17 cellular contexts compared by ENCODE assay signal in genomic region chr11:126076641-126077040, GRCh38. TPM values are rescaled to one million over a fixed set of nuclear protein-coding genes. Genes with fewer than 3 reads are reported as not detected.
DNase-seq lines count a peak whose midpoint lies in the region; ATAC-seq and TF ChIP-seq lines count a peak whose summit lies in the region.
"Had no signal": no experiment of that assay in that cellular context is flagged by ENCODE, and none has a peak within 500 bp of the region (broad histone marks: within the 10 kb centered on the region; RNA-seq: fewer than 3 reads in every experiment).

No MANE protein-coding gene starts in this region.

- H3K4me3 Mint-ChIP-seq in GM23338, result no peak overlapping the region
- H3K4me3 Mint-ChIP-seq in WTC11, result no peak overlapping the region
- no peak overlapping the region for H3K4me3 Mint-ChIP-seq in activated T-cell treated with anti-CD3 and anti-CD28 coated beads, Interleukin-2, amount 50 U/mL, for 72 hours
- H3K4me3 Mint-ChIP-seq: CD4-positive, alpha-beta memory T cell had no signal

- no peak overlapping the region for H3K56ac ChIP-seq in mesendoderm (ENCODE audit: low read length)

- peak overlapping the region; percentile 21 for H2BK12ac ChIP-seq in trophoblast cell (ENCODE audit: low read length)

- H3K27ac Mint-ChIP-seq in GM23338, result no peak overlapping the region
- H3K27ac Mint-ChIP-seq in WTC11, result no peak overlapping the region
- H3K27ac Mint-ChIP-seq in activated T-cell treated with anti-CD3 and anti-CD28 coated beads, Interleukin-2, amount 50 U/mL, for 72 hours, result no peak overlapping the region
- H3K27ac Mint-ChIP-seq: CD4-positive, alpha-beta memory T cell had no signal

- H3K9me3 Mint-ChIP-seq in GM23338 (no peaks in the 10 kb centered on the region), WTC11 (no peaks in the 10 kb centered on the region)
- no peaks in the 10 kb centered on the region for H3K9me3 Mint-ChIP-seq in activated T-cell treated with anti-CD3 and anti-CD28 coated beads, Interleukin-2, amount 50 U/mL, for 72 hours
- H3K9me3 Mint-ChIP-seq: CD4-positive, alpha-beta memory T cell had no signal

- H3K79me2 ChIP-seq in GM23338 (replicated peaks; ENCODE audit: insufficient read depth) (no peaks in the 10 kb centered on the region), mesendoderm (ENCODE audit: control insufficient read depth, insufficient read depth, low read length) (no peaks in the 10 kb centered on the region), trophoblast cell (ENCODE audit: control insufficient read depth, insufficient read depth, low read length, poor library complexity) (peaks cover 2% of the 10 kb centered on the region)

- peak overlapping the region; percentile 3 for H4K91ac ChIP-seq in trophoblast cell (ENCODE audit: low read depth, low read length)

- H3K9ac ChIP-seq in mesendoderm (ENCODE audit: low read length), result no peak overlapping the region
- no peak overlapping the region for H3K9ac ChIP-seq in trophoblast cell (ENCODE audit: low read length)

- no peaks in the 10 kb centered on the region for H4K20me1 ChIP-seq in GM23338 (replicated peaks; ENCODE audit: insufficient read depth)

- peak overlapping the region; percentile 38 for H3K14ac ChIP-seq in trophoblast cell (ENCODE audit: low read length)

- no peak overlapping the region for H4K8ac ChIP-seq in mesendoderm (ENCODE audit: low read depth, low read length)
- no peak overlapping the region for H4K8ac ChIP-seq in trophoblast cell (ENCODE audit: low read depth, low read length)

- H3K4me3 ChIP-seq in GM23338, result no peak overlapping the region
- no peak overlapping the region for H3K4me3 ChIP-seq in mesendoderm (ENCODE audit: low read length)
- no peak overlapping the region for H3K4me3 ChIP-seq in trophoblast cell (ENCODE audit: low read depth, low read length)
- H3K4me3 ChIP-seq in foreskin fibroblast (ENCODE audit: low read depth in 1 of 2, low read length in 2 of 2), result no peak overlapping the region
- H3K4me3 ChIP-seq: GM12878 had no signal

- no peak overlapping the region for H4K5ac ChIP-seq in mesendoderm (ENCODE audit: low read length)

- H3K79me1 ChIP-seq in mesendoderm (ENCODE audit: low read length), result no peaks in the 10 kb centered on the region
- peaks cover 28% of the 10 kb centered on the region for H3K79me1 ChIP-seq in trophoblast cell (ENCODE audit: low read length)

- H3K27ac ChIP-seq in GM23338 (ENCODE audit: low read depth), result no peak overlapping the region
- no peak overlapping the region for H3K27ac ChIP-seq in mesendoderm (ENCODE audit: low read depth, low read length)
- no peak overlapping the region for H3K27ac ChIP-seq in trophoblast cell (ENCODE audit: low read depth, low read length)

- WGBS in mesendoderm (ENCODE audit: extremely low coverage, insufficient coverage, low lambda C conversion rate), result no CpG with 5 or more reads among the region's 1 CpG
- WGBS in trophoblast cell (ENCODE audit: extremely low coverage, insufficient coverage, insufficient read length), result no CpG with 5 or more reads among the region's 1 CpG

- CTCF ChIA-PET in WTC11 (lab: Charles Lee), result interaction anchor here (0.8 to 0.9 kb wide), 2 partner anchors 51 to 57 kb away, joined by 3 read pairs; no protein-coding TSS in a partner anchor

- DNase-seq in GM23338 (ENCODE audit: low spot score) (no peak), WTC11 (ENCODE audit: low spot score) (no peak), mesendoderm (peak; percentile 61), trophoblast cell (no peak), foreskin fibroblast (no peak), NCI-H2171 treated with DMSO at 0.1 percent for 48 hours (lab: John Stamatoyannopoulos, UW) (no peak)
- DNase-seq in activated T-cell treated with anti-CD3 and anti-CD28 coated beads, Interleukin-2, amount 50 U/mL, for 72 hours, result no peak
- DNase-seq: C1 segment of cervical spinal cord; CD4-positive, alpha-beta memory T cell; COR-L47; DMS153; DND-41; GDM1; GOT3; H7; HCEC 1CT had no signal

- H3K23ac ChIP-seq in mesendoderm (ENCODE audit: low read length), result no peak overlapping the region
- no peak overlapping the region for H3K23ac ChIP-seq in trophoblast cell (ENCODE audit: low read length)

- no peaks in the 10 kb centered on the region for H3K9me2 ChIP-seq in GM23338 (ENCODE audit: insufficient read depth)

- H3K27me3 ChIP-seq in GM23338 (ENCODE audit: insufficient read depth), result no peaks in the 10 kb centered on the region
- no peaks in the 10 kb centered on the region for H3K27me3 ChIP-seq in mesendoderm (ENCODE audit: insufficient read depth, low read length, poor library complexity)
- no peaks in the 10 kb centered on the region for H3K27me3 ChIP-seq in trophoblast cell (ENCODE audit: insufficient read depth, low read length)

- H3K36me3 ChIP-seq in GM23338 (ENCODE audit: insufficient read depth), result no peaks in the 10 kb centered on the region
- no peaks in the 10 kb centered on the region for H3K36me3 ChIP-seq in mesendoderm (ENCODE audit: control insufficient read depth, insufficient read depth, low read length)
- no peaks in the 10 kb centered on the region for H3K36me3 ChIP-seq in trophoblast cell (ENCODE audit: control insufficient read depth in 1 of 2, insufficient read depth in 2 of 2, low read length in 2 of 2)

- H2BK5ac ChIP-seq in mesendoderm (ENCODE audit: low read length) (no peak overlapping the region), trophoblast cell (ENCODE audit: low read depth, low read length, poor library complexity) (peak overlapping the region; percentile 2)

- ATAC-seq in GM23338 (peak; percentile 16), WTC11 (peak; percentile 12; the same call in 1 of the 2 replicates)
- ATAC-seq in activated T-cell treated with anti-CD3 and anti-CD28 coated beads, Interleukin-2, amount 50 U/mL, for 72 hours (replicated peaks in 1 of 2), result no peak
- ATAC-seq: GM12878 had no signal

- H2AFZ ChIP-seq in GM23338, result no peak overlapping the region
- no peak overlapping the region for H2AFZ ChIP-seq in trophoblast cell (ENCODE audit: insufficient read depth, low read length, poor library complexity)

- H3K36me3 Mint-ChIP-seq in GM23338 (ENCODE audit: low read depth), result no peaks in the 10 kb centered on the region
- no peaks in the 10 kb centered on the region for H3K36me3 Mint-ChIP-seq in WTC11
- no peaks in the 10 kb centered on the region for H3K36me3 Mint-ChIP-seq in activated T-cell treated with anti-CD3 and anti-CD28 coated beads, Interleukin-2, amount 50 U/mL, for 72 hours (ENCODE audit: insufficient read depth in 2 of 2)
- H3K36me3 Mint-ChIP-seq: CD4-positive, alpha-beta memory T cell had no signal

- no peak overlapping the region for H2AK5ac ChIP-seq in mesendoderm (ENCODE audit: low read length)
- no peak overlapping the region for H2AK5ac ChIP-seq in trophoblast cell (ENCODE audit: low read length)

- no peak overlapping the region for H3K4me2 ChIP-seq in GM23338
- no peak overlapping the region for H3K4me2 ChIP-seq in mesendoderm (ENCODE audit: low read length)
- no peak overlapping the region for H3K4me2 ChIP-seq in trophoblast cell (ENCODE audit: low read length)

- H3K4ac ChIP-seq in mesendoderm (ENCODE audit: low read depth, low read length) (no peak overlapping the region), trophoblast cell (ENCODE audit: low read depth, low read length) (no peak overlapping the region)

- POLR2A ChIA-PET in WTC11 (lab: Charles Lee), result no interaction called here

- H2BK15ac ChIP-seq in mesendoderm (replicated peaks; ENCODE audit: low read depth), result no peak overlapping the region

- H3K9me3 ChIP-seq in trophoblast cell (ENCODE audit: insufficient read depth, low read depth, low read length), result no peaks in the 10 kb centered on the region

- H3F3A ChIP-seq in GM23338 (replicated peaks; ENCODE audit: low read depth), result peaks cover 4% of the 10 kb centered on the region; the same call in 1 of the 2 replicates

- H3K4me1 ChIP-seq in GM23338 (ENCODE audit: insufficient read depth) (peaks cover 38% of the 10 kb centered on the region), mesendoderm (ENCODE audit: control insufficient read depth, low read depth, low read length) (peaks cover 15% of the 10 kb centered on the region), trophoblast cell (ENCODE audit: control insufficient read depth in 1 of 2, insufficient read depth in 2 of 2, low read length in 2 of 2) (peaks cover 3 to 18% of the 10 kb centered on the region in 2 experiments)

- no peak overlapping the region for H3K18ac ChIP-seq in mesendoderm (ENCODE audit: low read length)
- H3K18ac ChIP-seq in trophoblast cell (ENCODE audit: low read length), result no peak overlapping the region

- no peak overlapping the region for H4K12ac ChIP-seq in trophoblast cell (ENCODE audit: low read depth, low read length)

- TF ChIP-seq CTCF in GM23338 (conservative IDR thresholded peaks at IDR 0.05; ENCODE audit: low read depth in 2 of 2) (no peak), WTC11 (IDR thresholded peaks at IDR 0.05) (no peak), foreskin fibroblast (IDR thresholded peaks at IDR 0.05; ENCODE audit: low read depth, low read length) (no peak)

- H3K27me3 Mint-ChIP-seq in GM23338 (ENCODE audit: insufficient read depth, low read depth, poor library complexity) (peaks cover 12% of the 10 kb centered on the region), WTC11 (ENCODE audit: low read depth) (no peaks in the 10 kb centered on the region)
- H3K27me3 Mint-ChIP-seq in activated T-cell treated with anti-CD3 and anti-CD28 coated beads, Interleukin-2, amount 50 U/mL, for 72 hours (ENCODE audit: low read depth), result no peaks in the 10 kb centered on the region

- H2BK120ac ChIP-seq in mesendoderm (ENCODE audit: low read depth, low read length) (no peak overlapping the region), trophoblast cell (ENCODE audit: insufficient read depth, low read length, poor library complexity) (no peak overlapping the region)

- peaks cover 55% of the 10 kb centered on the region for H3K4me1 Mint-ChIP-seq in GM23338
- peaks cover 55% of the 10 kb centered on the region for H3K4me1 Mint-ChIP-seq in WTC11
- no peaks in the 10 kb centered on the region for H3K4me1 Mint-ChIP-seq in activated T-cell treated with anti-CD3 and anti-CD28 coated beads, Interleukin-2, amount 50 U/mL, for 72 hours (ENCODE audit: low read depth)
- H3K4me1 Mint-ChIP-seq: CD4-positive, alpha-beta memory T cell had no signal

RNA-seq across cellular contexts. Expression of gene CDON, which starts 14.0 kb away (rescaled TPM):
- total RNA-seq in GM23338 (2014; rRNA removed; shearing (Covaris generic)), result 31.2 and 35.5 TPM in 2 replicates
- polyA plus RNA-seq in GM23338 (2016; fragmentation: Nextera tagmentation; extraction: Ambion mirVana), result 3.3 and 4.1 TPM in 2 replicates
- total RNA-seq in WTC11 (2021), result 33.0 to 34.1 TPM (median 33.3 TPM) in 3 replicates
- 6.7 TPM for polyA plus RNA-seq in mesendoderm (2013, experiment 1 of 2)
- polyA plus RNA-seq in mesendoderm (2013, experiment 2 of 2), result 7.5 TPM
- polyA plus RNA-seq in trophoblast cell (2013), result 41.5 and 45.5 TPM in 2 replicates
- 1 to 10 TPM; 1.3 to 1.9 TPM for total RNA-seq in activated T-cell treated with anti-CD3 and anti-CD28 coated beads, Interleukin-2, amount 50 U/mL, for 72 hours

Comparison
In these comparisons a context has a peak if more than half of its experiments do, and no peak if none do; other contexts are left out.
1. ATAC-seq: peak in GM23338 (single experiment) and WTC11 (single experiment); none in activated T-cell treated with anti-CD3 and anti-CD28 coated beads, Interleukin-2, amount 50 U/mL, for 72 hours (0 of 2).
2. RNA of gene CDON, which starts 14.0 kb away (total RNA-seq): 31.2 to 35.5 TPM in GM23338 and 33.0 to 34.1 TPM in WTC11; 1.3 to 1.9 TPM in activated T-cell treated with anti-CD3 and anti-CD28 coated beads, Interleukin-2, amount 50 U/mL, for 72 hours; every median in the first group is over 10 times any median in the second.